8 cellular contexts compared by ENCODE assay signal in the genomic region with DNA sequence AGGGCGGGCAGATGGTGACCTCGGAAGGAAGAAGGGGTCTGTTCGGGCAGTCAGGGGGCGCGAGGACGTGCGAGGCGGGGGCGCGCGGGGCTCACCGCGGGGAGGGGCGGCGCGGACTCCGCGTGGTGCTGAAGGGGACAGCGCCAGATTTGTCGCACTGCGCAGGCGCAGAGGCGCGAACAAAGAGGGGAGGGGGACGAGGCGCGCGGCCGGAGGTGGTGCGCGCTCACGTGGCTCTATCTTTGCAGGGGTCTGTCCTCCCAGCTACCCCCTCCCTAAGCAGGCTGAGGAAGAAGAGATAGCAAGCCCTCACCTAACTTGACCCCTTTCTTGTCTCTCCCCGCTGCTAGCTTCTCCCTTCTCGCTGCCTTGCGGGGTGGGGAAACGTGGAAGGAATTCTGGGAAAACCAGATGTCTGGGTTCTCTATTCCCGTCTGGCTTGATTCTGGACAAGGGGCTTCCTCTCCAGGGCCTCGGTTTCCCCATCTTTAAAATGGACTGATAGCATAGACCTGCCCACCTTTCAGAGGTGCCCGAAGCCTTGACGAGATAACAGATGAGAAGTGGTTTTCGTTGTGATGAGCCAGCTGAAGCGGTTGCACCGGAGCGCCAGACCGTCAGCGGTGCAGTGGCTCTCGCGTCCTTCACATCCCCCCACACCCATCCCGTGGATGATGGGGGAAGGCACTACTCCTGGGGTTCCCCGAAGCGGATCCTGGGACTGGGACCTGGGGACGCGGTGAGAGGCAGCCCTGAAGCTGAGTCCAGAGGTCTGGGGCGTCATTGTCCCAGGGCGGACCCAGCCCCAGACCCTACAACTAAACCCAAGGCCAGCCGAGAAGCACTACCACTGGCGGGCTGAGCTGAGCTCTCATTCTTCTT. TPM values are rescaled to one million over a fixed set of nuclear protein-coding genes. Genes with fewer than 3 reads are reported as not detected.
DNase-seq lines count a peak whose midpoint lies in the region; ATAC-seq and TF ChIP-seq lines count a peak whose summit lies in the region.

No MANE protein-coding gene starts in this region.

- no peak for TF ChIP-seq RAD21 in SK-N-SH (IDR thresholded peaks at IDR 0.05; ENCODE audit: low read length)

- peaks cover 15% of the 10 kb centered on the region for H3F3A ChIP-seq in SK-N-SH (replicated peaks; ENCODE audit: insufficient read depth)

- POLR2A ChIA-PET in SK-N-SH (lab: Yijun Ruan, JAX), result interaction anchor here (0.6 to 4.2 kb wide), 8 partner anchors 12 to 42 kb away, joined by 3 to 41 read pairs (median 5); a partner anchor contains a TSS

- no peaks in the 10 kb centered on the region for H3K9me2 ChIP-seq in SK-N-SH

- peak overlapping the region; percentile 84 for H3K4me2 ChIP-seq in SK-N-SH

- TF ChIP-seq CTCF in SK-N-SH (IDR thresholded peaks at IDR 0.05), result no peak
- TF ChIP-seq CTCF in sigmoid colon (IDR thresholded peaks at IDR 0.05), result peak in 1 of 4 experiments; percentile 6

- peak overlapping the region; percentile 85 for H2AFZ ChIP-seq in SK-N-SH (ENCODE audit: low read depth)

- intact Hi-C loops in sigmoid colon (cut with DNase I), result loop anchor here (5.0 kb wide), 2 partner anchors 57 to 162 kb away; no protein-coding TSS in a partner anchor

- CTCF ChIA-PET in SK-N-SH (lab: Yijun Ruan, JAX), result interaction anchor here (1.1 to 18.3 kb wide), 9 partner anchors 9 to 250 kb away, joined by 3 to 359 read pairs (median 23); a partner anchor contains a TSS

- peak overlapping the region; percentile 77 to 90 for H3K4me3 ChIP-seq in SK-N-SH (ENCODE audit: low read depth in 2 of 2, low read length in 1 of 2)
- H3K4me3 ChIP-seq in sigmoid colon, result peak overlapping the region; percentile 61 to 89 (median 76)

- H3K27me3 ChIP-seq in SK-N-SH (ENCODE audit: insufficient read depth) (no peaks in the 10 kb centered on the region), sigmoid colon (peaks cover 6 to 30% (median 11%) of the 10 kb centered on the region in 3 donors)

- DNase-seq in DMS53 (lab: John Stamatoyannopoulos, UW) (peak; percentile 87), M059J (ENCODE audit: low read depth) (peak; percentile 33), SK-N-SH (peak; percentile 92), amygdala (lab: John Stamatoyannopoulos, UW) (peak in 46 of 56 donors; percentile 18 to 81 (median 53)), hepatic stellate cell (ENCODE audit: low spot score) (peak; percentile 51), sigmoid colon (no peak)

- H3K27ac ChIP-seq in SK-N-SH (ENCODE audit: low read depth in 2 of 2, low read length in 1 of 2), result peak overlapping the region; percentile 78 to 99; a peak in 3 of 4 replicates
- peak overlapping the region; percentile 86 to 96 (median 91) for H3K27ac ChIP-seq in sigmoid colon

- no peak for TF ChIP-seq EP300 in SK-N-SH (IDR thresholded peaks at IDR 0.05; ENCODE audit: borderline replicate concordance in 1 of 2, low read depth in 1 of 2, low read length in 1 of 2)
- TF ChIP-seq EP300 in sigmoid colon (IDR thresholded peaks at IDR 0.05), result no peak

- H3K79me2 ChIP-seq in SK-N-SH (ENCODE audit: insufficient read depth), result no peaks in the 10 kb centered on the region

- no peak overlapping the region for H3K9ac ChIP-seq in SK-N-SH

- TF ChIP-seq POLR2A in sigmoid colon (IDR thresholded peaks at IDR 0.05), result no peak

- ATAC-seq in GM19397 (IDR thresholded peaks at IDR 0.05; ENCODE audit: unreplicated experiment) (no peak), GM18519 (IDR thresholded peaks at IDR 0.05; ENCODE audit: low FRiP score, unreplicated experiment) (no peak)

- peaks cover 0 to 20% of the 10 kb centered on the region in 2 experiments for H3K36me3 ChIP-seq in SK-N-SH (replicated peaks in 1 of 2; ENCODE audit: control insufficient read depth in 1 of 2, insufficient read depth in 2 of 2, low read length in 1 of 2)
- peaks cover 10 to 21% (median 11%) of the 10 kb centered on the region in 4 donors for H3K36me3 ChIP-seq in sigmoid colon

- H3K4me1 ChIP-seq in SK-N-SH (ENCODE audit: control insufficient read depth in 1 of 2, insufficient read depth in 2 of 2, low read depth in 1 of 2, low read length in 1 of 2) (peaks cover 0 to 29% of the 10 kb centered on the region in 2 experiments; a peak in 2 of 4 replicates), sigmoid colon (peaks cover 0 to 42% (median 36%) of the 10 kb centered on the region in 4 donors)

- no peaks in the 10 kb centered on the region for H3K9me3 ChIP-seq in SK-N-SH
- no peaks in the 10 kb centered on the region for H3K9me3 ChIP-seq in sigmoid colon

- H4K20me1 ChIP-seq in SK-N-SH (ENCODE audit: insufficient read depth), result no peaks in the 10 kb centered on the region

- WGBS in SK-N-SH (ENCODE audit: low lambda C conversion rate), result under 1% methylated on average over 23 of the region's 57 CpGs
- 1% methylated on average over 57 of the region's 57 CpGs for WGBS in sigmoid colon, 2 donors

TF ChIP-seq in SK-N-SH, 30 proteins besides CTCF, POLR2A, EP300 and RAD21 (continues in another document):
- TF ChIP-seq TEAD4 (IDR thresholded peaks at IDR 0.05; ENCODE audit: borderline replicate concordance, insufficient read depth) (no peak), MXI1 (IDR thresholded peaks at IDR 0.05; ENCODE audit: low read depth, low read length) (peak; percentile 96; the same call in 1 of the 2 replicates), GATA2 (CRISPR knock-in tag; IDR thresholded peaks at IDR 0.05) (no peak), CHD2 (IDR thresholded peaks at IDR 0.05; ENCODE audit: low read length, partially characterized antibody) (no peak), RXRA (IDR thresholded peaks at IDR 0.05; ENCODE audit: borderline replicate concordance, low read depth) (no peak)
- TF ChIP-seq, protein P1, sequence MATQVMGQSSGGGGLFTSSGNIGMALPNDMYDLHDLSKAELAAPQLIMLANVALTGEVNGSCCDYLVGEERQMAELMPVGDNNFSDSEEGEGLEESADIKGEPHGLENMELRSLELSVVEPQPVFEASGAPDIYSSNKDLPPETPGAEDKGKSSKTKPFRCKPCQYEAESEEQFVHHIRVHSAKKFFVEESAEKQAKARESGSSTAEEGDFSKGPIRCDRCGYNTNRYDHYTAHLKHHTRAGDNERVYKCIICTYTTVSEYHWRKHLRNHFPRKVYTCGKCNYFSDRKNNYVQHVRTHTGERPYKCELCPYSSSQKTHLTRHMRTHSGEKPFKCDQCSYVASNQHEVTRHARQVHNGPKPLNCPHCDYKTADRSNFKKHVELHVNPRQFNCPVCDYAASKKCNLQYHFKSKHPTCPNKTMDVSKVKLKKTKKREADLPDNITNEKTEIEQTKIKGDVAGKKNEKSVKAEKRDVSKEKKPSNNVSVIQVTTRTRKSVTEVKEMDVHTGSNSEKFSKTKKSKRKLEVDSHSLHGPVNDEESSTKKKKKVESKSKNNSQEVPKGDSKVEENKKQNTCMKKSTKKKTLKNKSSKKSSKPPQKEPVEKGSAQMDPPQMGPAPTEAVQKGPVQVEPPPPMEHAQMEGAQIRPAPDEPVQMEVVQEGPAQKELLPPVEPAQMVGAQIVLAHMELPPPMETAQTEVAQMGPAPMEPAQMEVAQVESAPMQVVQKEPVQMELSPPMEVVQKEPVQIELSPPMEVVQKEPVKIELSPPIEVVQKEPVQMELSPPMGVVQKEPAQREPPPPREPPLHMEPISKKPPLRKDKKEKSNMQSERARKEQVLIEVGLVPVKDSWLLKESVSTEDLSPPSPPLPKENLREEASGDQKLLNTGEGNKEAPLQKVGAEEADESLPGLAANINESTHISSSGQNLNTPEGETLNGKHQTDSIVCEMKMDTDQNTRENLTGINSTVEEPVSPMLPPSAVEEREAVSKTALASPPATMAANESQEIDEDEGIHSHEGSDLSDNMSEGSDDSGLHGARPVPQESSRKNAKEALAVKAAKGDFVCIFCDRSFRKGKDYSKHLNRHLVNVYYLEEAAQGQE (IDR thresholded peaks at IDR 0.05; ENCODE audit: low read depth, low read length), result peak; percentile 95
- TF ChIP-seq, protein P2, sequence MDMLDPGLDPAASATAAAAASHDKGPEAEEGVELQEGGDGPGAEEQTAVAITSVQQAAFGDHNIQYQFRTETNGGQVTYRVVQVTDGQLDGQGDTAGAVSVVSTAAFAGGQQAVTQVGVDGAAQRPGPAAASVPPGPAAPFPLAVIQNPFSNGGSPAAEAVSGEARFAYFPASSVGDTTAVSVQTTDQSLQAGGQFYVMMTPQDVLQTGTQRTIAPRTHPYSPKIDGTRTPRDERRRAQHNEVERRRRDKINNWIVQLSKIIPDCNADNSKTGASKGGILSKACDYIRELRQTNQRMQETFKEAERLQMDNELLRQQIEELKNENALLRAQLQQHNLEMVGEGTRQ (IDR thresholded peaks at IDR 0.05; ENCODE audit: borderline replicate concordance, low read depth, low read length), result no peak

RNA-seq across cellular contexts. Expression of a gene that starts 0.8 kb away (rescaled TPM):
- total RNA-seq in M059J (2014; rRNA removed; shearing (Covaris generic)), result 8.2 and 18.8 TPM in 2 replicates
- polyA plus RNA-seq in SK-N-SH (2012; rRNA removed) (11.7 and 17.2 TPM in 2 replicates), sigmoid colon (10 to 100 TPM; 19.0 to 36.7 (median 21.0) TPM)
- polyA plus RNA-seq in SK-N-SH (2012; cell fraction: cytosol; rRNA removed), result 6.0 and 10.9 TPM in 2 replicates
- polyA plus RNA-seq in SK-N-SH (2012; cell fraction: nucleus; rRNA removed), result 38.1 and 88.2 TPM in 2 replicates
- total RNA-seq in sigmoid colon, result 10 to 100 TPM; 19.7 to 51.3 (median 34.2) TPM

RNA-seq across cellular contexts. Expression of a gene that starts 1.2 kb away (rescaled TPM):
- total RNA-seq in M059J (2014; rRNA removed; shearing (Covaris generic)), result not detected in 2 replicates
- polyA plus RNA-seq in SK-N-SH (2012; rRNA removed), result 0.97 and 0.99 TPM in 2 replicates
- 0.45 and 1.0 TPM in 2 replicates for polyA plus RNA-seq in SK-N-SH (2012; cell fraction: cytosol; rRNA removed)
- 2.1 and 3.1 TPM in 2 replicates for polyA plus RNA-seq in SK-N-SH (2012; cell fraction: nucleus; rRNA removed)
- 100 to 1,000 TPM; 343 to 449 (median 417) TPM for total RNA-seq in sigmoid colon
- polyA plus RNA-seq in sigmoid colon, result 10 to 100 TPM in 1 of 3 donors, 1 to 10 TPM in 1, under 1 TPM in 1; 0.69 to 23.3 (median 6.0) TPM

RNA-seq across cellular contexts. Expression of a gene that starts 12.6 kb away (rescaled TPM):
- total RNA-seq in M059J (2014; rRNA removed; shearing (Covaris generic)), result 33.1 and 50.9 TPM in 2 replicates
- 130 and 162 TPM in 2 replicates for polyA plus RNA-seq in SK-N-SH (2012; rRNA removed)
- polyA plus RNA-seq in SK-N-SH (2012; cell fraction: cytosol; rRNA removed), result 95.1 and 125 TPM in 2 replicates
- polyA plus RNA-seq in SK-N-SH (2012; cell fraction: nucleus; rRNA removed), result 224 and 316 TPM in 2 replicates
- total RNA-seq in sigmoid colon, result 10 to 100 TPM; 65.2 to 93.5 (median 82.4) TPM
- 10 to 100 TPM; 30.0 to 47.7 (median 33.3) TPM for polyA plus RNA-seq in sigmoid colon

RNA-seq across cellular contexts. Expression of a gene that starts 24.3 kb away (rescaled TPM):
- 9.1 and 20.7 TPM in 2 replicates for total RNA-seq in M059J (2014; rRNA removed; shearing (Covaris generic))
- polyA plus RNA-seq in SK-N-SH (2012; rRNA removed) (20.6 and 26.6 TPM in 2 replicates), sigmoid colon (10 to 100 TPM in 2 of 3 donors, 1 to 10 TPM in 1; 5.4 to 41.5 (median 11.1) TPM)
- polyA plus RNA-seq in SK-N-SH (2012; cell fraction: cytosol; rRNA removed), result 9.9 and 14.1 TPM in 2 replicates
- polyA plus RNA-seq in SK-N-SH (2012; cell fraction: nucleus; rRNA removed), result 66.4 and 78.0 TPM in 2 replicates
- total RNA-seq in sigmoid colon, result 10 to 100 TPM; 29.6 to 41.1 (median 36.0) TPM

RNA-seq across cellular contexts. Expression of a gene that starts 31.5 kb away (rescaled TPM):
- not detected in 2 replicates for total RNA-seq in M059J (2014; rRNA removed; shearing (Covaris generic))
- polyA plus RNA-seq in SK-N-SH (2012; rRNA removed) (0.05 and 0.07 TPM in 2 replicates), sigmoid colon (1 to 10 TPM in 2 of 3 donors, under 1 TPM in 1; 0.92 to 2.4 (median 1.1) TPM)
- polyA plus RNA-seq in SK-N-SH (2012; cell fraction: cytosol; rRNA removed), result 0.03 and 0.07 TPM in 2 replicates
- polyA plus RNA-seq in SK-N-SH (2012; cell fraction: nucleus; rRNA removed), result 0.08 and 0.19 TPM in 2 replicates
- under 1 TPM in 1 of 4 donors, not detected in 3; 0.36 TPM for total RNA-seq in sigmoid colon

Comparison
In these comparisons a context has a peak if more than half of its experiments do, and no peak if none do; other contexts are left out.
1. RNA of a gene that starts 1.2 kb away (total RNA-seq): 343 to 449 TPM in sigmoid colon; not detected in M059J; every median in the first group is over 100 times any median in the second.